Comparison of ENCODE assay signal across 9 cellular contexts in genomic region chr2:111617804-111618576, GRCh38.
DNase-seq lines count a peak whose midpoint lies in the region; ATAC-seq, FAIRE-seq and TF ChIP-seq lines count a peak whose summit lies in the region.
"Had no signal": no experiment of that assay in that cellular context is flagged by ENCODE, and none has a peak within 500 bp of the region (broad histone marks: within the 10 kb centered on the region; RNA-seq: fewer than 3 reads in every experiment).

No MANE protein-coding gene starts in this region.

- no peaks in the 10 kb centered on the region for H3K79me1 ChIP-seq in mesenchymal stem cell (replicated peaks; ENCODE audit: low read length, poor library complexity, severe bottlenecking)

- H3K23ac ChIP-seq in mesenchymal stem cell (ENCODE audit: low read length in 2 of 2): no peak overlapping the region

- H2AK5ac ChIP-seq in mesenchymal stem cell (ENCODE audit: low read length, severe bottlenecking): peak overlapping the region; percentile 6

- peak overlapping the region; percentile 59 to 87 for H2BK12ac ChIP-seq in mesenchymal stem cell (ENCODE audit: low read length in 2 of 2)

- H3K27ac ChIP-seq in endothelial cell of umbilical vein (ENCODE audit: insufficient read depth, low read depth, low read length) (no peak overlapping the region), mesenchymal stem cell (ENCODE audit: low read length, poor library complexity, severe bottlenecking) (peak overlapping the region; percentile 6)

- no peaks in the 10 kb centered on the region for H3K9me1 ChIP-seq in endothelial cell of umbilical vein (replicated peaks; ENCODE audit: control insufficient read depth, extremely low read depth, insufficient read depth, low read length)

- peak overlapping the region; percentile 44 for H2BK15ac ChIP-seq in mesenchymal stem cell (ENCODE audit: low read depth, poor library complexity, severe bottlenecking)

- H2BK5ac ChIP-seq in mesenchymal stem cell (ENCODE audit: low read depth, low read length, poor library complexity, severe bottlenecking): no peak overlapping the region

- intact Hi-C loops in endothelial cell of umbilical vein (cut with micrococcal nuclease): no loop called here

- FAIRE-seq in endothelial cell of umbilical vein (lab: Jason Lieb, UNC) (no peak), urothelium cell line (lab: Jason Lieb, UNC) (no peak)

- ATAC-seq in GM19455 (IDR thresholded peaks at IDR 0.05; ENCODE audit: unreplicated experiment) (no peak), HG03095 (IDR thresholded peaks at IDR 0.05; ENCODE audit: unreplicated experiment) (no peak)

- no TSS peak for BruUV-seq in endothelial cell of umbilical vein (replicated peaks; lab: Mats Ljungman, UMichigan)

- peak overlapping the region; percentile 31 for H3K4me2 ChIP-seq in endothelial cell of umbilical vein (ENCODE audit: insufficient read depth, low read length)
- H3K4me2 ChIP-seq in mesenchymal stem cell (ENCODE audit: low read length, poor library complexity, severe bottlenecking): no peak overlapping the region

- no peak overlapping the region for H3K4me3 ChIP-seq in endothelial cell of umbilical vein (replicated peaks in 1 of 3; ENCODE audit: insufficient read depth in 1 of 3, low read depth in 1 of 3, low read length in 3 of 3)
- no peak overlapping the region for H3K4me3 ChIP-seq in mesenchymal stem cell (ENCODE audit: insufficient read depth in 1 of 2, low read depth in 1 of 2, low read length in 2 of 2)

- peak overlapping the region in 1 of 2 experiments; percentile 3 for H3K14ac ChIP-seq in mesenchymal stem cell (ENCODE audit: low read length in 2 of 2)

- H4K8ac ChIP-seq in mesenchymal stem cell (ENCODE audit: low read length): peak overlapping the region; percentile 0

- peak overlapping the region in 1 of 2 experiments; percentile 42 for H3K4ac ChIP-seq in mesenchymal stem cell (ENCODE audit: low read depth in 1 of 2, low read length in 2 of 2)

- H4K91ac ChIP-seq in mesenchymal stem cell (ENCODE audit: low read length): no peak overlapping the region

- CTCF ChIA-PET in endothelial cell of umbilical vein (lab: Charles Lee): interaction anchor here (1.0 kb wide), 1 partner anchor 14 kb away, joined by 3 read pairs; no protein-coding TSS in a partner anchor

- no peaks in the 10 kb centered on the region for H4K20me1 ChIP-seq in endothelial cell of umbilical vein (replicated peaks; ENCODE audit: control insufficient read depth, extremely low read depth, insufficient read depth, low read length)

- WGBS in mesenchymal stem cell: 82% methylated on average over 14 of the region's 14 CpGs

- peak overlapping the region; percentile 17 to 52 for H3K18ac ChIP-seq in mesenchymal stem cell (ENCODE audit: low read depth in 1 of 2, low read length in 2 of 2)

- H2BK120ac ChIP-seq in mesenchymal stem cell (ENCODE audit: low read depth, low read length): peak overlapping the region; percentile 42

- H3K4me1 ChIP-seq in endothelial cell of umbilical vein (ENCODE audit: control insufficient read depth, extremely low read depth, insufficient read depth, low read length) (peaks cover 10% of the 10 kb centered on the region), mesenchymal stem cell (ENCODE audit: control insufficient read depth, insufficient read depth, low read depth, low read length) (peaks cover 15% of the 10 kb centered on the region)

- no peak for TF ChIP-seq POLR2A in endothelial cell of umbilical vein (IDR thresholded peaks at IDR 0.05; ENCODE audit: low read depth, low read length)

- no peaks in the 10 kb centered on the region for H3K79me2 ChIP-seq in endothelial cell of umbilical vein (ENCODE audit: control insufficient read depth, insufficient read depth, low read length)

- H3K36me3 ChIP-seq in endothelial cell of umbilical vein (ENCODE audit: control insufficient read depth in 2 of 2, extremely low read depth in 1 of 2, insufficient read depth in 2 of 2, low read length in 2 of 2): no peaks in the 10 kb centered on the region
- no peaks in the 10 kb centered on the region for H3K36me3 ChIP-seq in mesenchymal stem cell (ENCODE audit: control insufficient read depth in 1 of 2, insufficient read depth in 2 of 2, low read depth in 1 of 2, low read length in 2 of 2)

- H3K27me3 ChIP-seq in endothelial cell of umbilical vein (ENCODE audit: control insufficient read depth in 2 of 2, insufficient read depth in 2 of 2, low read length in 2 of 2) (no peaks in the 10 kb centered on the region), mesenchymal stem cell (ENCODE audit: control insufficient read depth in 1 of 2, insufficient read depth in 1 of 2, low read length in 2 of 2) (no peaks in the 10 kb centered on the region)

- H3K9ac ChIP-seq in endothelial cell of umbilical vein (replicated peaks; ENCODE audit: extremely low read depth, insufficient read depth, low read length) (no peak overlapping the region), mesenchymal stem cell (ENCODE audit: low read length) (peak overlapping the region; percentile 45)

- POLR2A ChIA-PET in endothelial cell of umbilical vein (lab: Charles Lee): no interaction called here

- H3K9me3 ChIP-seq in endothelial cell of umbilical vein (replicated peaks; ENCODE audit: control insufficient read depth, insufficient read depth, low read length) (no peaks in the 10 kb centered on the region), mesenchymal stem cell (ENCODE audit: control insufficient read depth, low read length) (no peaks in the 10 kb centered on the region)

- peak overlapping the region; percentile 40 for H2AFZ ChIP-seq in endothelial cell of umbilical vein (ENCODE audit: low read depth, low read length)
- no peak overlapping the region for H2AFZ ChIP-seq in mesenchymal stem cell (ENCODE audit: low read depth, low read length)

- dilution Hi-C loops in endothelial cell of umbilical vein (cut with MboI; ENCODE audit: extremely low pct_ligation_motif_present, low sequenced_read_pairs): no loop called here

- no peak for TF ChIP-seq CTCF in endothelial cell of umbilical vein (IDR thresholded peaks at IDR 0.05; ENCODE audit: extremely low read depth in 1 of 2, insufficient read depth in 1 of 2, low read depth in 1 of 2, low read length in 2 of 2)

- DNase-seq in LoVo (ENCODE audit: low spot score) (peak; percentile 30), endothelial cell of umbilical vein (ENCODE audit: low read depth, low spot score) (no peak), mesenchymal stem cell (no peak), urothelium cell line (ENCODE audit: low spot score) (peak; percentile 57), NCI-H774 (lab: John Stamatoyannopoulos, UW) (no peak)
- DNase-seq: nephron progenitor cell, T-helper 1 cell had no signal

TF ChIP-seq in endothelial cell of umbilical vein, 7 proteins besides CTCF, POLR2A, EP300 and RAD21:
- no peak for TF ChIP-seq POLR2AphosphoS5 (IDR thresholded peaks at IDR 0.05; ENCODE audit: insufficient read depth, low read depth, low read length)
- TF ChIP-seq EZH2 (IDR thresholded peaks at IDR 0.05; ENCODE audit: borderline replicate concordance, low read depth, low read length, severe bottlenecking): no peak
- no peak for TF ChIP-seq FOS (IDR thresholded peaks at IDR 0.05; ENCODE audit: borderline replicate concordance, insufficient read depth, low read length)
- TF ChIP-seq MAX (IDR thresholded peaks at IDR 0.05; ENCODE audit: insufficient read depth, insufficient read length): no peak
- TF ChIP-seq MYC (IDR thresholded peaks at IDR 0.05; ENCODE audit: low read depth, low read length): no peak
- no peak for TF ChIP-seq JUN (IDR thresholded peaks at IDR 0.05; ENCODE audit: borderline replicate concordance, insufficient read depth, insufficient read length, low read depth)
- no peak for TF ChIP-seq GATA2 (IDR thresholded peaks at IDR 0.05; ENCODE audit: insufficient read depth, insufficient read length, low read depth, low read length)
TF ChIP-seq in endothelial cell of umbilical vein: peak in this region for 0.

Comparison
In these comparisons a context has a peak if more than half of its experiments do, and no peak if none do; other contexts are left out.
1. DNase-seq: peak in LoVo (single experiment) and urothelium cell line (single experiment); none in endothelial cell of umbilical vein (single experiment), mesenchymal stem cell (single experiment) and NCI-H774 (single experiment).